In genomic region chr6:47135772-47136171, GRCh38 we compare ENCODE assay signal across 1 cellular context.
TF ChIP-seq lines count a peak whose summit lies in the region.

No MANE protein-coding gene starts in this region.

TF ChIP-seq in HepG2, 621 proteins besides CTCF, POLR2A, EP300 and RAD21 (continued from another document and continues in another):
- TF ChIP-seq MIER3 (CRISPR knock-in tag; IDR thresholded peaks at IDR 0.05; ENCODE audit: borderline replicate concordance): peak; percentile 85; the same call in 1 of the 2 replicates
- no peak for TF ChIP-seq RAD51 (IDR thresholded peaks at IDR 0.05; ENCODE audit: borderline replicate concordance)
- 0 out of 2 replicates have a peak, but pooled peaks have one; percentile 43 for TF ChIP-seq HMGXB3 (CRISPR knock-in tag; IDR thresholded peaks at IDR 0.05; ENCODE audit: borderline replicate concordance)
- no peak for TF ChIP-seq ZNF598 (CRISPR knock-in tag; IDR thresholded peaks at IDR 0.05; ENCODE audit: borderline replicate concordance)
- no peak for TF ChIP-seq ZNF768 (CRISPR knock-in tag; IDR thresholded peaks at IDR 0.05)
- no peak for TF ChIP-seq AGO1 (IDR thresholded peaks at IDR 0.05; ENCODE audit: low read depth, low read length, poor library complexity, severe bottlenecking)
- no peak for TF ChIP-seq ZNF275 (CRISPR knock-in tag; IDR thresholded peaks at IDR 0.05; ENCODE audit: borderline replicate concordance)
- TF ChIP-seq GTF3A (CRISPR knock-in tag; conservative IDR thresholded peaks at IDR 0.05): no peak
- TF ChIP-seq ZNF75D (CRISPR knock-in tag; IDR thresholded peaks at IDR 0.05; ENCODE audit: borderline replicate concordance): no peak
- TF ChIP-seq HMG20B (CRISPR knock-in tag; conservative IDR thresholded peaks at IDR 0.05): peak; percentile 87
- TF ChIP-seq FOXK2 (IDR thresholded peaks at IDR 0.05): no peak
- peak; percentile 91 for TF ChIP-seq ELF3 (CRISPR knock-in tag; IDR thresholded peaks at IDR 0.05)
- no peak for TF ChIP-seq ZZZ3 (CRISPR knock-in tag; IDR thresholded peaks at IDR 0.05; ENCODE audit: borderline replicate concordance)
- TF ChIP-seq PATZ1 (CRISPR knock-in tag; IDR thresholded peaks at IDR 0.05): 0 out of 2 replicates have a peak, but pooled peaks have one; percentile 24
- no peak for TF ChIP-seq PBX2 (CRISPR knock-in tag; IDR thresholded peaks at IDR 0.05)
- no peak for TF ChIP-seq ADNP (CRISPR knock-in tag; IDR thresholded peaks at IDR 0.05)
- TF ChIP-seq CREBL2 (CRISPR knock-in tag; IDR thresholded peaks at IDR 0.05; ENCODE audit: borderline replicate concordance): no peak
- TF ChIP-seq ZNF678 (CRISPR knock-in tag; IDR thresholded peaks at IDR 0.05): no peak
- TF ChIP-seq MED8 (CRISPR knock-in tag; IDR thresholded peaks at IDR 0.05; ENCODE audit: insufficient replicate concordance): no peak
- no peak for TF ChIP-seq ZNF232 (CRISPR knock-in tag; IDR thresholded peaks at IDR 0.05; ENCODE audit: borderline replicate concordance)
- no peak for TF ChIP-seq SATB2 (CRISPR knock-in tag; IDR thresholded peaks at IDR 0.05)
- no peak for TF ChIP-seq MNT (IDR thresholded peaks at IDR 0.05)
- TF ChIP-seq NFYC (CRISPR knock-in tag; IDR thresholded peaks at IDR 0.05): no peak
- no peak; the same call in 1 of the 2 replicates for TF ChIP-seq EHMT2 (IDR thresholded peaks at IDR 0.05; ENCODE audit: borderline replicate concordance, low read depth, low read length)
- peak; percentile 32; the same call in 1 of the 2 replicates for TF ChIP-seq ZNF614 (CRISPR knock-in tag; IDR thresholded peaks at IDR 0.05; ENCODE audit: borderline replicate concordance)
- no peak for TF ChIP-seq PHF8 (CRISPR knock-in tag; IDR thresholded peaks at IDR 0.05)
- no peak; the same call in 1 of the 2 replicates for TF ChIP-seq DNMT3B (CRISPR knock-in tag; conservative IDR thresholded peaks at IDR 0.05)
- TF ChIP-seq CREB3 (CRISPR knock-in tag; IDR thresholded peaks at IDR 0.05): no peak
- TF ChIP-seq SOX5 (CRISPR knock-in tag; IDR thresholded peaks at IDR 0.05; ENCODE audit: borderline replicate concordance): peak; percentile 89; the same call in 1 of the 2 replicates
- no peak for TF ChIP-seq RNF219 (CRISPR knock-in tag; IDR thresholded peaks at IDR 0.05)
- no peak for TF ChIP-seq ZNF710 (CRISPR knock-in tag; IDR thresholded peaks at IDR 0.05; ENCODE audit: borderline replicate concordance)
- no peak for TF ChIP-seq ARNTL (CRISPR knock-in tag; IDR thresholded peaks at IDR 0.05)
- no peak for TF ChIP-seq PITX1 (CRISPR knock-in tag; IDR thresholded peaks at IDR 0.05)
- no peak for TF ChIP-seq HOXA7 (CRISPR knock-in tag; IDR thresholded peaks at IDR 0.05)
- no peak for TF ChIP-seq ZNF576 (CRISPR knock-in tag; IDR thresholded peaks at IDR 0.05)
- TF ChIP-seq ZIK1 (CRISPR knock-in tag; IDR thresholded peaks at IDR 0.05; ENCODE audit: borderline replicate concordance, low read depth): no peak
- no peak for TF ChIP-seq ZNF557 (CRISPR knock-in tag; IDR thresholded peaks at IDR 0.05)
- TF ChIP-seq TFDP2 (CRISPR knock-in tag; IDR thresholded peaks at IDR 0.05): no peak
- no peak for TF ChIP-seq KLF15 (CRISPR knock-in tag; IDR thresholded peaks at IDR 0.05; ENCODE audit: borderline replicate concordance)
- no peak for TF ChIP-seq AGO2 (optimal IDR thresholded peaks at IDR 0.05; ENCODE audit: low read depth, low read length)
